In the genomic region with DNA sequence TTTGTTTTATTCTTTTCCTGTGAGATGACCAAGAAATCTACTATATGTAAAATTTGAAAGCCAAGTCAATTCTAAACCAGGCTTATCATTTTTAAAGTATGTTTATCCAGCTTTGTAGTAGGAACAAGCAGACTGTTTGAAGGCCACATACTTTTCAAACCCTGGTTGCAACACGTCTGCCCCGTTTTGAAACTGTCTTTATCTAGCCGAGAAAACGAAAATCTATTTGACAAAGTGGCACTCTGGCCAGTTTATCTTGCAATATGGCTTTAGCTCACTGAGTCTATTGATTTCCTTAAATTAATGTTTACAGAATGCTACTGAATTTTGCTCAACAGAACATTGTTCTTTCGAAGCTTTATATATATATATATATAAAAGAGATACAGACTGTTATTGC, we compare ENCODE assay signal across 1 cellular context.
A peak's percentile ranks its signal among the peaks of the same experiment; 100 is the strongest.
TF ChIP-seq lines count a peak whose summit lies in the region.

No MANE protein-coding gene starts in this region.

TF ChIP-seq in HepG2, 621 proteins besides CTCF, POLR2A, EP300 and RAD21 (continued from another document):
- TF ChIP-seq, protein P1, sequence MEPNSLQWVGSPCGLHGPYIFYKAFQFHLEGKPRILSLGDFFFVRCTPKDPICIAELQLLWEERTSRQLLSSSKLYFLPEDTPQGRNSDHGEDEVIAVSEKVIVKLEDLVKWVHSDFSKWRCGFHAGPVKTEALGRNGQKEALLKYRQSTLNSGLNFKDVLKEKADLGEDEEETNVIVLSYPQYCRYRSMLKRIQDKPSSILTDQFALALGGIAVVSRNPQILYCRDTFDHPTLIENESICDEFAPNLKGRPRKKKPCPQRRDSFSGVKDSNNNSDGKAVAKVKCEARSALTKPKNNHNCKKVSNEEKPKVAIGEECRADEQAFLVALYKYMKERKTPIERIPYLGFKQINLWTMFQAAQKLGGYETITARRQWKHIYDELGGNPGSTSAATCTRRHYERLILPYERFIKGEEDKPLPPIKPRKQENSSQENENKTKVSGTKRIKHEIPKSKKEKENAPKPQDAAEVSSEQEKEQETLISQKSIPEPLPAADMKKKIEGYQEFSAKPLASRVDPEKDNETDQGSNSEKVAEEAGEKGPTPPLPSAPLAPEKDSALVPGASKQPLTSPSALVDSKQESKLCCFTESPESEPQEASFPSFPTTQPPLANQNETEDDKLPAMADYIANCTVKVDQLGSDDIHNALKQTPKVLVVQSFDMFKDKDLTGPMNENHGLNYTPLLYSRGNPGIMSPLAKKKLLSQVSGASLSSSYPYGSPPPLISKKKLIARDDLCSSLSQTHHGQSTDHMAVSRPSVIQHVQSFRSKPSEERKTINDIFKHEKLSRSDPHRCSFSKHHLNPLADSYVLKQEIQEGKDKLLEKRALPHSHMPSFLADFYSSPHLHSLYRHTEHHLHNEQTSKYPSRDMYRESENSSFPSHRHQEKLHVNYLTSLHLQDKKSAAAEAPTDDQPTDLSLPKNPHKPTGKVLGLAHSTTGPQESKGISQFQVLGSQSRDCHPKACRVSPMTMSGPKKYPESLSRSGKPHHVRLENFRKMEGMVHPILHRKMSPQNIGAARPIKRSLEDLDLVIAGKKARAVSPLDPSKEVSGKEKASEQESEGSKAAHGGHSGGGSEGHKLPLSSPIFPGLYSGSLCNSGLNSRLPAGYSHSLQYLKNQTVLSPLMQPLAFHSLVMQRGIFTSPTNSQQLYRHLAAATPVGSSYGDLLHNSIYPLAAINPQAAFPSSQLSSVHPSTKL (CRISPR knock-in tag; IDR thresholded peaks at IDR 0.05): peak; percentile 96
- TF ChIP-seq CBX2 (IDR thresholded peaks at IDR 0.05; ENCODE audit: low read depth, low read length) (no peak), CBX2 (CRISPR knock-in tag; IDR thresholded peaks at IDR 0.05; ENCODE audit: low read depth) (no peak), CREBL2 (CRISPR knock-in tag; IDR thresholded peaks at IDR 0.05; ENCODE audit: borderline replicate concordance) (no peak), ZFAT (CRISPR knock-in tag; conservative IDR thresholded peaks at IDR 0.05) (no peak), NR2F2 (IDR thresholded peaks at IDR 0.05; ENCODE audit: borderline replicate concordance, low read depth) (peak; percentile 88), ZNF264 (CRISPR knock-in tag; IDR thresholded peaks at IDR 0.05) (0 out of 2 replicates have a peak, but pooled peaks have one; percentile 53), ZSCAN5A (CRISPR knock-in tag; IDR thresholded peaks at IDR 0.05; ENCODE audit: borderline replicate concordance) (peak; percentile 16; the same call in 1 of the 2 replicates), FOXP1 (IDR thresholded peaks at IDR 0.05) (no peak), FOXP1 (CRISPR knock-in tag; IDR thresholded peaks at IDR 0.05) (peak; percentile 77; the same call in 1 of the 2 replicates), ATRX (CRISPR knock-in tag; IDR thresholded peaks at IDR 0.05; ENCODE audit: borderline replicate concordance) (no peak), AHR (CRISPR knock-in tag; IDR thresholded peaks at IDR 0.05) (no peak), TCF7L2 (IDR thresholded peaks at IDR 0.05; ENCODE audit: low read depth, low read length) (no peak), LCORL (IDR thresholded peaks at IDR 0.05) (no peak), LCORL (CRISPR knock-in tag; IDR thresholded peaks at IDR 0.05) (peak; percentile 36; the same call in 1 of the 2 replicates), ZNF569 (CRISPR knock-in tag; IDR thresholded peaks at IDR 0.05; ENCODE audit: borderline replicate concordance) (no peak), DPF2 (CRISPR knock-in tag; IDR thresholded peaks at IDR 0.05; ENCODE audit: borderline replicate concordance, low read depth) (peak; percentile 82), ZNF557 (CRISPR knock-in tag; IDR thresholded peaks at IDR 0.05) (no peak), SP1 (IDR thresholded peaks at IDR 0.05) (no peak), SP1 (CRISPR knock-in tag; IDR thresholded peaks at IDR 0.05) (no peak)
